Comparison of ENCODE assay signal across 20 cellular contexts in the genomic region with DNA sequence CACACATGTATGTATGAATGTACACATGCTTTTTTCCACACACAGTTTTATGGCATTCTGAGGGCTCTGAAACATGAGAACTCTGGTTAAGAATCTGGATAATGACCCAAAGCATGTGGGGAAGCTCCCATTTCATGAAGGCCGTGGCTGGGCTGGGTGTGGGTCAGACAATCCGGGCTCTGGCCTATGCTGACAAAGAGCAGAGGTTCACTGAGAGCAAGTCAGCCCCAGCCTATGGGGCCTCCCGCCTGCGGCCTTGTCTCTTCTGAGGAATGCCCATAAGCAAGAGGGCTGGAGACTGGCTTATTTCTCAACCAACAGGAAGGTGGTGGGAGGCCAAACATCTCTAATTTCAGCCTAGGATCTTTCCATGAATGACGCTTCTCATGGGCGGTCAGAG. TPM values are rescaled to one million over a fixed set of nuclear protein-coding genes. Genes with fewer than 3 reads are reported as not detected.
A peak's percentile ranks its signal among the peaks of the same experiment; 100 is the strongest.
DNase-seq lines count a peak whose midpoint lies in the region; ATAC-seq, FAIRE-seq and TF ChIP-seq lines count a peak whose summit lies in the region.
"Had no signal": no experiment of that assay in that cellular context is flagged by ENCODE, and none has a peak within 500 bp of the region (broad histone marks: within the 10 kb centered on the region; RNA-seq: fewer than 3 reads in every experiment).

No MANE protein-coding gene starts in this region.

- no peak for FAIRE-seq in HepG2 (lab: Jason Lieb, UNC)
- FAIRE-seq: A204.1, H54 had no signal

- TF ChIP-seq POLR2A in HepG2 (IDR thresholded peaks at IDR 0.05; ENCODE audit: insufficient read depth in 1 of 2, low read depth in 2 of 2, low read length in 2 of 2): no peak
- no peak for TF ChIP-seq POLR2A in right lobe of liver (IDR thresholded peaks at IDR 0.05)

- POLR2A ChIA-PET in HepG2 (lab: Yijun Ruan, JAX): no interaction called here

- in situ Hi-C loops in HepG2 (cut with HindIII; ENCODE audit: extremely low pct_ligation_motif_present, low pct_unique_long_range_greater_than_20kb): no loop called here

- TF ChIP-seq RAD21 in HepG2 (CRISPR knock-in tag; IDR thresholded peaks at IDR 0.05): no peak

- DNase-seq in HepG2 (ENCODE audit: low spot score) (no peak), right lobe of liver (no peak), myocyte (ENCODE audit: low read depth) (peak; percentile 34), DMS153 treated with DMSO at 0.1 percent for 48 hours (lab: John Stamatoyannopoulos, UW; ENCODE audit: unreplicated experiment) (no peak), SHP77 treated with DMSO at 0.1 percent for 48 hours (lab: John Stamatoyannopoulos, UW) (no peak)
- DNase-seq: CD8-positive, alpha-beta T cell; DMS79 treated with DMSO at 0.1 percent for 48 hours; HFFc6; NCI-H1048; NCI-H146; NCI-H2107; NCI-H2227 treated with DMSO at 0.1 percent for 48 hours; NCI-H524; PC-9 had no signal

- WGBS in HepG2 (ENCODE audit: low lambda C conversion rate): 17% methylated on average over 6 of the region's 6 CpGs
- WGBS in right lobe of liver (ENCODE audit: insufficient coverage, low coverage, low lambda C conversion rate, missing lambda C conversion rate): 100% methylated on average over 1 of the region's 6 CpGs

- H3K27me3 ChIP-seq in HepG2 (ENCODE audit: control insufficient read depth in 1 of 2, insufficient read depth in 2 of 2, low read length in 2 of 2): peaks cover 32 to 78% of the 10 kb centered on the region in 2 experiments; a peak in 4 of 5 replicates
- no peaks in the 10 kb centered on the region for H3K27me3 ChIP-seq in right lobe of liver

- no peak overlapping the region for H3K9ac ChIP-seq in HepG2 (ENCODE audit: insufficient read depth, low read depth, low read length)
- H3K9ac ChIP-seq: BLaER1 had no signal

- H3K27ac ChIP-seq in HepG2 (ENCODE audit: extremely low read length, insufficient read depth, low read length): no peak overlapping the region
- no peak overlapping the region for H3K27ac ChIP-seq in right lobe of liver
- H3K27ac ChIP-seq: BLaER1, PC-9 had no signal

- H4K20me1 ChIP-seq in HepG2 (ENCODE audit: insufficient read depth, low read length): no peaks in the 10 kb centered on the region

- TF ChIP-seq CTCF in HepG2 (CRISPR knock-in tag; IDR thresholded peaks at IDR 0.05) (no peak), right lobe of liver (IDR thresholded peaks at IDR 0.05) (no peak)

- H3K36me3 ChIP-seq in HepG2 (replicated peaks in 1 of 2; ENCODE audit: control insufficient read depth in 1 of 2, insufficient read depth in 2 of 2, low read length in 2 of 2) (no peaks in the 10 kb centered on the region), right lobe of liver (no peaks in the 10 kb centered on the region)
- H3K36me3 ChIP-seq: BLaER1 had no signal

- intact Hi-C loops in HepG2 (cut with micrococcal nuclease; ENCODE audit: unreplicated experiment) (no loop called here), right lobe of liver (cut with DNase I) (no loop called here)

- H3K4me3 ChIP-seq in HepG2 (replicated peaks in 1 of 3; ENCODE audit: insufficient read depth in 1 of 3, low read depth in 2 of 3, low read length in 3 of 3): no peak overlapping the region
- no peak overlapping the region for H3K4me3 ChIP-seq in right lobe of liver
- H3K4me3 ChIP-seq: BLaER1, PC-9 had no signal

- no peak for TF ChIP-seq EP300 in HepG2 (IDR thresholded peaks at IDR 0.05; ENCODE audit: low read depth in 2 of 2, low read length in 2 of 2)
- TF ChIP-seq EP300 in HepG2 (CRISPR knock-in tag; IDR thresholded peaks at IDR 0.05; ENCODE audit: borderline replicate concordance): no peak

- H3K4me1 ChIP-seq in HepG2 (ENCODE audit: insufficient read depth, low read length) (no peaks in the 10 kb centered on the region), right lobe of liver (no peaks in the 10 kb centered on the region)

- H2AFZ ChIP-seq in HepG2 (ENCODE audit: low read length): no peak overlapping the region
- H2AFZ ChIP-seq: PC-9 had no signal

- no TSS peak for BruUV-seq in HepG2 (replicated peaks; lab: Mats Ljungman, UMichigan)

- H3K9me3 ChIP-seq in HepG2 (ENCODE audit: low read length): no peaks in the 10 kb centered on the region
- no peaks in the 10 kb centered on the region for H3K9me3 ChIP-seq in right lobe of liver
- H3K9me3 ChIP-seq: BLaER1 had no signal

- no peaks in the 10 kb centered on the region for H3K79me2 ChIP-seq in HepG2 (ENCODE audit: insufficient read depth, low read length)

- peak; percentile 9; the same call in 1 of the 3 replicates for ATAC-seq in HepG2
- no peak for ATAC-seq in right lobe of liver
- no peak for ATAC-seq in HG03196 (IDR thresholded peaks at IDR 0.05; ENCODE audit: unreplicated experiment)
- ATAC-seq: CD8-positive, alpha-beta T cell had no signal

- CTCF ChIA-PET in HepG2 (lab: Yijun Ruan, JAX; ENCODE audit: low intra/inter-chr PET ratio, low total read pairs): no interaction called here

- H3K4me2 ChIP-seq in HepG2 (ENCODE audit: low read depth, low read length): no peak overlapping the region
- H3K4me2 ChIP-seq: BLaER1, PC-9 had no signal

RNA-seq across cellular contexts. Expression of gene MYH6, which starts 8.5 kb away (rescaled TPM):
- total RNA-seq in HepG2 (2016; rRNA removed; fragmentation: Illumina TruSeq; extraction: Trizol) (not detected in 2 replicates), right lobe of liver (under 1 TPM in 5 of 6 experiments, not detected in 1; 0.07 to 1.00 (median 0.13) TPM), myocyte (2.6 and 3.4 TPM in 2 replicates)
- total RNA-seq in HepG2 (2016; cell fraction: cytosol; rRNA removed; fragmentation: Illumina TruSeq; extraction: Trizol; ENCODE audit: low read depth): not detected in 2 replicates
- not detected in 2 replicates for total RNA-seq in HepG2 (2016; cell fraction: insoluble cytoplasmic fraction; rRNA removed; fragmentation: Illumina TruSeq; extraction: Trizol)
- not detected in 2 replicates for total RNA-seq in HepG2 (2016; cell fraction: membrane; rRNA removed; fragmentation: Illumina TruSeq; extraction: Trizol)
- not detected in 2 replicates for total RNA-seq in HepG2 (2016; cell fraction: nucleus; rRNA removed; fragmentation: Illumina TruSeq; extraction: Trizol)
- 0.01 TPM in 1 of 2 replicates, not detected in the other for polyA plus RNA-seq in HepG2 (2011; rRNA removed)
- polyA plus RNA-seq in HepG2 (2011; cell fraction: cytosol; rRNA removed): not detected in 2 replicates
- not detected in 2 replicates for polyA plus RNA-seq in HepG2 (2011; cell fraction: nucleus; rRNA removed)
- polyA plus RNA-seq in HepG2 (2012): not detected in 2 replicates
- not detected in 2 replicates for polyA plus RNA-seq in HepG2 (2016; cell fraction: cytosol; fragmentation: Illumina TruSeq; extraction: Trizol; ENCODE audit: low read depth)
- polyA plus RNA-seq in HepG2 (2016; cell fraction: insoluble cytoplasmic fraction; fragmentation: Illumina TruSeq; extraction: Trizol; ENCODE audit: low read depth): not detected in 2 replicates
- polyA plus RNA-seq in HepG2 (2016; cell fraction: membrane; fragmentation: Illumina TruSeq; extraction: Trizol; ENCODE audit: low read depth): not detected in 2 replicates
- not detected in 2 replicates for polyA plus RNA-seq in HepG2 (2016; cell fraction: nucleus; fragmentation: Illumina TruSeq; extraction: Trizol; ENCODE audit: insufficient read depth, low read depth)
- not detected in 2 replicates for polyA minus RNA-seq in HepG2 (2011; rRNA and poly(A)+ RNA removed; ENCODE audit: low replicate concordance)
- not detected in 2 replicates for polyA minus RNA-seq in HepG2 (2011; cell fraction: cytosol; rRNA and poly(A)+ RNA removed)
- polyA minus RNA-seq in HepG2 (2011; cell fraction: nucleus; rRNA and poly(A)+ RNA removed): not detected in 2 replicates
- 7.7 TPM for polyA plus RNA-seq in myocyte (2012)
- total RNA-seq: CD8-positive, alpha-beta T cell; G401; HFFc6; MCF 10A; PC-9 had no signal

RNA-seq across cellular contexts. Expression of gene CMTM5, which starts 22.7 kb away (rescaled TPM):
- total RNA-seq in HepG2 (2016; rRNA removed; fragmentation: Illumina TruSeq; extraction: Trizol) (not detected in 2 replicates), right lobe of liver (under 1 TPM in 2 of 6 experiments, not detected in 4; 0.32 to 0.49 TPM), myocyte (not detected in 2 replicates)
- total RNA-seq in HepG2 (2016; cell fraction: cytosol; rRNA removed; fragmentation: Illumina TruSeq; extraction: Trizol; ENCODE audit: low read depth): not detected in 2 replicates
- not detected in 2 replicates for total RNA-seq in HepG2 (2016; cell fraction: insoluble cytoplasmic fraction; rRNA removed; fragmentation: Illumina TruSeq; extraction: Trizol)
- total RNA-seq in HepG2 (2016; cell fraction: membrane; rRNA removed; fragmentation: Illumina TruSeq; extraction: Trizol): not detected in 2 replicates
- total RNA-seq in HepG2 (2016; cell fraction: nucleus; rRNA removed; fragmentation: Illumina TruSeq; extraction: Trizol): not detected in 2 replicates
- not detected in 2 replicates for polyA plus RNA-seq in HepG2 (2011; rRNA removed)
- not detected in 2 replicates for polyA plus RNA-seq in HepG2 (2011; cell fraction: cytosol; rRNA removed)
- polyA plus RNA-seq in HepG2 (2011; cell fraction: nucleus; rRNA removed): not detected in 2 replicates
- not detected in 2 replicates for polyA plus RNA-seq in HepG2 (2012)
- not detected in 2 replicates for polyA plus RNA-seq in HepG2 (2016; cell fraction: cytosol; fragmentation: Illumina TruSeq; extraction: Trizol; ENCODE audit: low read depth)
- not detected in 2 replicates for polyA plus RNA-seq in HepG2 (2016; cell fraction: insoluble cytoplasmic fraction; fragmentation: Illumina TruSeq; extraction: Trizol; ENCODE audit: low read depth)
- not detected in 2 replicates for polyA plus RNA-seq in HepG2 (2016; cell fraction: membrane; fragmentation: Illumina TruSeq; extraction: Trizol; ENCODE audit: low read depth)
- polyA plus RNA-seq in HepG2 (2016; cell fraction: nucleus; fragmentation: Illumina TruSeq; extraction: Trizol; ENCODE audit: insufficient read depth, low read depth): not detected in 2 replicates
- not detected in 2 replicates for polyA minus RNA-seq in HepG2 (2011; rRNA and poly(A)+ RNA removed; ENCODE audit: low replicate concordance)
- polyA minus RNA-seq in HepG2 (2011; cell fraction: cytosol; rRNA and poly(A)+ RNA removed): not detected in 2 replicates
- not detected in 2 replicates for polyA minus RNA-seq in HepG2 (2011; cell fraction: nucleus; rRNA and poly(A)+ RNA removed)
- polyA plus RNA-seq in myocyte (2012): 3.0 TPM
- total RNA-seq: CD8-positive, alpha-beta T cell; G401; HFFc6; MCF 10A; PC-9 had no signal

RNA-seq across cellular contexts. Expression of gene IL25, which starts 27.0 kb away (rescaled TPM):
- total RNA-seq in HepG2 (2016; rRNA removed; fragmentation: Illumina TruSeq; extraction: Trizol) (not detected in 2 replicates), right lobe of liver (not detected), myocyte (not detected in 2 replicates)
- total RNA-seq in HepG2 (2016; cell fraction: cytosol; rRNA removed; fragmentation: Illumina TruSeq; extraction: Trizol; ENCODE audit: low read depth): not detected in 2 replicates
- not detected in 2 replicates for total RNA-seq in HepG2 (2016; cell fraction: insoluble cytoplasmic fraction; rRNA removed; fragmentation: Illumina TruSeq; extraction: Trizol)
- not detected in 2 replicates for total RNA-seq in HepG2 (2016; cell fraction: membrane; rRNA removed; fragmentation: Illumina TruSeq; extraction: Trizol)
- not detected in 2 replicates for total RNA-seq in HepG2 (2016; cell fraction: nucleus; rRNA removed; fragmentation: Illumina TruSeq; extraction: Trizol)
- not detected in 2 replicates for polyA plus RNA-seq in HepG2 (2011; rRNA removed)
- polyA plus RNA-seq in HepG2 (2011; cell fraction: cytosol; rRNA removed): not detected in 2 replicates
- not detected in 2 replicates for polyA plus RNA-seq in HepG2 (2011; cell fraction: nucleus; rRNA removed)
- not detected in 2 replicates for polyA plus RNA-seq in HepG2 (2012)
- polyA plus RNA-seq in HepG2 (2016; cell fraction: cytosol; fragmentation: Illumina TruSeq; extraction: Trizol; ENCODE audit: low read depth): not detected in 2 replicates
- polyA plus RNA-seq in HepG2 (2016; cell fraction: insoluble cytoplasmic fraction; fragmentation: Illumina TruSeq; extraction: Trizol; ENCODE audit: low read depth): not detected in 2 replicates
- polyA plus RNA-seq in HepG2 (2016; cell fraction: membrane; fragmentation: Illumina TruSeq; extraction: Trizol; ENCODE audit: low read depth): not detected in 2 replicates
- not detected in 2 replicates for polyA plus RNA-seq in HepG2 (2016; cell fraction: nucleus; fragmentation: Illumina TruSeq; extraction: Trizol; ENCODE audit: insufficient read depth, low read depth)
- polyA minus RNA-seq in HepG2 (2011; rRNA and poly(A)+ RNA removed; ENCODE audit: low replicate concordance): not detected in 2 replicates
- not detected in 2 replicates for polyA minus RNA-seq in HepG2 (2011; cell fraction: cytosol; rRNA and poly(A)+ RNA removed)
- polyA minus RNA-seq in HepG2 (2011; cell fraction: nucleus; rRNA and poly(A)+ RNA removed): not detected in 2 replicates
- polyA plus RNA-seq in myocyte (2012): not detected
- total RNA-seq: CD8-positive, alpha-beta T cell; G401; HFFc6; MCF 10A; PC-9 had no signal

RNA-seq across cellular contexts. Expression of gene EFS, which starts 34.6 kb away (rescaled TPM):
- not detected in 2 replicates for total RNA-seq in HepG2 (2016; rRNA removed; fragmentation: Illumina TruSeq; extraction: Trizol)
- not detected in 2 replicates for total RNA-seq in HepG2 (2016; cell fraction: cytosol; rRNA removed; fragmentation: Illumina TruSeq; extraction: Trizol; ENCODE audit: low read depth)
- not detected in 2 replicates for total RNA-seq in HepG2 (2016; cell fraction: insoluble cytoplasmic fraction; rRNA removed; fragmentation: Illumina TruSeq; extraction: Trizol)
- not detected in 2 replicates for total RNA-seq in HepG2 (2016; cell fraction: membrane; rRNA removed; fragmentation: Illumina TruSeq; extraction: Trizol)
- total RNA-seq in HepG2 (2016; cell fraction: nucleus; rRNA removed; fragmentation: Illumina TruSeq; extraction: Trizol): not detected in 2 replicates
- not detected in 2 replicates for polyA plus RNA-seq in HepG2 (2011; rRNA removed)
- 0.03 and 0.04 TPM in 2 replicates for polyA plus RNA-seq in HepG2 (2011; cell fraction: cytosol; rRNA removed)
- 0.05 TPM in 2 replicates for polyA plus RNA-seq in HepG2 (2011; cell fraction: nucleus; rRNA removed)
- polyA plus RNA-seq in HepG2 (2012): not detected in 2 replicates
- polyA plus RNA-seq in HepG2 (2016; cell fraction: cytosol; fragmentation: Illumina TruSeq; extraction: Trizol; ENCODE audit: low read depth): not detected in 2 replicates
- not detected in 2 replicates for polyA plus RNA-seq in HepG2 (2016; cell fraction: insoluble cytoplasmic fraction; fragmentation: Illumina TruSeq; extraction: Trizol; ENCODE audit: low read depth)
- not detected in 2 replicates for polyA plus RNA-seq in HepG2 (2016; cell fraction: membrane; fragmentation: Illumina TruSeq; extraction: Trizol; ENCODE audit: low read depth)
- not detected in 2 replicates for polyA plus RNA-seq in HepG2 (2016; cell fraction: nucleus; fragmentation: Illumina TruSeq; extraction: Trizol; ENCODE audit: insufficient read depth, low read depth)
- not detected in 2 replicates for polyA minus RNA-seq in HepG2 (2011; rRNA and poly(A)+ RNA removed; ENCODE audit: low replicate concordance)
- polyA minus RNA-seq in HepG2 (2011; cell fraction: cytosol; rRNA and poly(A)+ RNA removed): not detected in 2 replicates
- not detected in 2 replicates for polyA minus RNA-seq in HepG2 (2011; cell fraction: nucleus; rRNA and poly(A)+ RNA removed)
- total RNA-seq in right lobe of liver: under 1 TPM; 0.19 to 0.60 (median 0.39) TPM
- not detected in 2 replicates for total RNA-seq in myocyte
- not detected for polyA plus RNA-seq in myocyte (2012)
- total RNA-seq: CD8-positive, alpha-beta T cell; G401; MCF 10A; PC-9 had no signal

RNA-seq across cellular contexts. Expression of gene MYH7, which starts 35.9 kb away (rescaled TPM):
- total RNA-seq in HepG2 (2016; rRNA removed; fragmentation: Illumina TruSeq; extraction: Trizol) (0.04 TPM in 1 of 2 replicates, not detected in the other), right lobe of liver (1 to 10 TPM in 1 of 6 experiments, under 1 TPM in 5; 0.30 to 5.6 (median 0.60) TPM), myocyte (155 and 258 TPM in 2 replicates)
- total RNA-seq in HepG2 (2016; cell fraction: cytosol; rRNA removed; fragmentation: Illumina TruSeq; extraction: Trizol; ENCODE audit: low read depth): not detected in 2 replicates
- total RNA-seq in HepG2 (2016; cell fraction: insoluble cytoplasmic fraction; rRNA removed; fragmentation: Illumina TruSeq; extraction: Trizol): not detected in 2 replicates
- total RNA-seq in HepG2 (2016; cell fraction: membrane; rRNA removed; fragmentation: Illumina TruSeq; extraction: Trizol): not detected in 2 replicates
- 0.06 TPM in 1 of 2 replicates, not detected in the other for total RNA-seq in HepG2 (2016; cell fraction: nucleus; rRNA removed; fragmentation: Illumina TruSeq; extraction: Trizol)
- polyA plus RNA-seq in HepG2 (2011; rRNA removed): 0.01 and 0.04 TPM in 2 replicates
- 0.01 TPM in 2 replicates for polyA plus RNA-seq in HepG2 (2011; cell fraction: cytosol; rRNA removed)
- polyA plus RNA-seq in HepG2 (2011; cell fraction: nucleus; rRNA removed): 0.02 and 0.08 TPM in 2 replicates
- polyA plus RNA-seq in HepG2 (2012): 0.05 and 0.07 TPM in 2 replicates
- polyA plus RNA-seq in HepG2 (2016; cell fraction: cytosol; fragmentation: Illumina TruSeq; extraction: Trizol; ENCODE audit: low read depth): not detected in 2 replicates
- polyA plus RNA-seq in HepG2 (2016; cell fraction: insoluble cytoplasmic fraction; fragmentation: Illumina TruSeq; extraction: Trizol; ENCODE audit: low read depth): 0.04 and 0.05 TPM in 2 replicates
- not detected in 2 replicates for polyA plus RNA-seq in HepG2 (2016; cell fraction: membrane; fragmentation: Illumina TruSeq; extraction: Trizol; ENCODE audit: low read depth)
- polyA plus RNA-seq in HepG2 (2016; cell fraction: nucleus; fragmentation: Illumina TruSeq; extraction: Trizol; ENCODE audit: insufficient read depth, low read depth): not detected in 2 replicates
- polyA minus RNA-seq in HepG2 (2011; rRNA and poly(A)+ RNA removed; ENCODE audit: low replicate concordance): 0.28 TPM in 1 of 2 replicates, not detected in the other
- 0.10 TPM in 1 of 2 replicates, not detected in the other for polyA minus RNA-seq in HepG2 (2011; cell fraction: cytosol; rRNA and poly(A)+ RNA removed)
- not detected in 2 replicates for polyA minus RNA-seq in HepG2 (2011; cell fraction: nucleus; rRNA and poly(A)+ RNA removed)
- 257 TPM for polyA plus RNA-seq in myocyte (2012)
- total RNA-seq: CD8-positive, alpha-beta T cell; G401; HFFc6; MCF 10A; PC-9 had no signal
